ENCODE assay signal across 21 cellular contexts in genomic region chr2:134522436-134522835, GRCh38.
"Had no signal": no experiment of that assay in that cellular context is flagged by ENCODE, and none has a peak within 500 bp of the region (broad histone marks: within the 10 kb centered on the region; RNA-seq: fewer than 3 reads in every experiment).

No MANE protein-coding gene starts in this region.

- H3K4me3 ChIP-seq: dorsolateral prefrontal cortex, heart right ventricle, right atrium auricular region, sigmoid colon, skin epidermis had no signal

- H3K4me3 Mint-ChIP-seq: naive thymus-derived CD4-positive, alpha-beta T cell; nephron progenitor cell had no signal

- H3K27ac Mint-ChIP-seq: naive thymus-derived CD4-positive, alpha-beta T cell had no signal

- ATAC-seq: esophagus mucosa; heart right ventricle; left lobe of liver; naive thymus-derived CD4-positive, alpha-beta T cell had no signal

- H3K27ac ChIP-seq: heart right ventricle, neutrophil, right atrium auricular region, sigmoid colon, skin epidermis had no signal

- H3K36me3 Mint-ChIP-seq: naive thymus-derived CD4-positive, alpha-beta T cell had no signal

- H3K27me3 ChIP-seq: neutrophil, right atrium auricular region had no signal

- H3K9me3 Mint-ChIP-seq: naive thymus-derived CD4-positive, alpha-beta T cell; nephron progenitor cell had no signal

- H3K4me1 ChIP-seq: right atrium auricular region, sigmoid colon had no signal

- H3K4me1 Mint-ChIP-seq: naive thymus-derived CD4-positive, alpha-beta T cell had no signal

- H3K36me3 ChIP-seq: heart right ventricle, neutrophil, right atrium auricular region, sigmoid colon had no signal

- H3K9me3 ChIP-seq: heart right ventricle, neutrophil, right atrium auricular region, sigmoid colon had no signal

- FAIRE-seq: endometrium, frontal cortex had no signal

- DNase-seq: cortex of kidney; effector CD8-positive, alpha-beta T cell; heart right ventricle; hypothalamus; islet precursor cell; mammary epithelial cell; naive thymus-derived CD4-positive, alpha-beta T cell; posterior cingulate gyrus; sigmoid colon; stimulated activated CD4-positive, alpha-beta T cell treated with anti-CD3 and anti-CD28 coated beads, Interleukin-12 subunit alpha, Interleukin-12 subunit beta, amount 100 ng/mL, for 4 hours; stimulated activated naive CD4-positive, alpha-beta T cell treated with Interleukin-2 at 50 U/mL for 16 hours; trophoblast cell had no signal
